ENCODE assay signal across 21 cellular contexts in genomic region chr13:42181381-42181953, GRCh38.
DNase-seq lines count a peak whose midpoint lies in the region; ATAC-seq and TF ChIP-seq lines count a peak whose summit lies in the region.
"Had no signal": no experiment of that assay in that cellular context is flagged by ENCODE, and none has a peak within 500 bp of the region (broad histone marks: within the 10 kb centered on the region; RNA-seq: fewer than 3 reads in every experiment).

No MANE protein-coding gene starts in this region.

- H3K4me3 Mint-ChIP-seq in CD4-positive, alpha-beta T cell, result peak overlapping the region; percentile 34
- no peak overlapping the region for H3K4me3 Mint-ChIP-seq in activated T-cell treated with anti-CD3 and anti-CD28 coated beads, Interleukin-2, amount 50 U/mL, for 72 hours
- H3K4me3 Mint-ChIP-seq: CD8-positive, alpha-beta T cell had no signal

- intact Hi-C loops in CD4-positive, alpha-beta T cell (cut with DNase I, micrococcal nuclease), result no loop called here
- intact Hi-C loops in head of caudate nucleus (cut with DNase I), result no loop called here

- no peaks in the 10 kb centered on the region for H3K27me3 Mint-ChIP-seq in CD4-positive, alpha-beta T cell
- no peaks in the 10 kb centered on the region for H3K27me3 Mint-ChIP-seq in activated T-cell treated with anti-CD3 and anti-CD28 coated beads, Interleukin-2, amount 50 U/mL, for 72 hours (ENCODE audit: low read depth)

- H3K27ac Mint-ChIP-seq in CD4-positive, alpha-beta T cell, result peak overlapping the region; percentile 51
- H3K27ac Mint-ChIP-seq in activated T-cell treated with anti-CD3 and anti-CD28 coated beads, Interleukin-2, amount 50 U/mL, for 72 hours, result no peak overlapping the region
- H3K27ac Mint-ChIP-seq: CD8-positive, alpha-beta T cell had no signal

- H3K36me3 Mint-ChIP-seq in CD4-positive, alpha-beta T cell (ENCODE audit: low read depth), result peaks cover 19% of the 10 kb centered on the region
- H3K36me3 Mint-ChIP-seq in activated T-cell treated with anti-CD3 and anti-CD28 coated beads, Interleukin-2, amount 50 U/mL, for 72 hours (ENCODE audit: insufficient read depth in 2 of 2), result peaks cover 0 to 5% of the 10 kb centered on the region in 2 donors

- DNase-seq in CD4-positive, alpha-beta T cell, result no peak
- DNase-seq in D341Med (ENCODE audit: low spot score), result peak; percentile 20
- DNase-seq in astrocyte of the hippocampus (ENCODE audit: low read depth, low spot score), result peak; percentile 35
- DNase-seq in hepatocyte (ENCODE audit: low spot score), result peak; percentile 12
- no peak for DNase-seq in activated T-cell treated with anti-CD3 and anti-CD28 coated beads, Interleukin-2, amount 50 U/mL, for 72 hours
- no peak for DNase-seq in head of caudate nucleus
- DNase-seq: activated CD4-positive, alpha-beta T cell treated with anti-CD3 and anti-CD28 coated beads, Interleukin-2, amount 50 U/mL, for 1 hour; caudate nucleus; CD8-positive, alpha-beta T cell; DMS79 treated with DMSO at 0.1 percent for 48 hours; erythroblast; GOT3; left lung; NCI-H748 treated with DMSO at 0.1 percent for 48 hours; psoas muscle; SIG-M5; small intestine; stimulated activated CD4-positive, alpha-beta T cell treated with anti-CD3 and anti-CD28 coated beads, Interleukin-2, amount 100 ng/mL, for 48 hours; stimulated activated naive CD8-positive, alpha-beta T cell treated with anti-CD3 and anti-CD28 coated beads, Interleukin-15, Interleukin-2, amounts not matched to agents 100 U/mL and 50 U/mL, for 24 hours; transverse colon had no signal

- H2AFZ ChIP-seq in hepatocyte, result no peak overlapping the region

- CTCF ChIA-PET in CD4-positive, alpha-beta T cell (lab: Charles Lee), result interaction anchor here (0.6 kb wide), 1 partner anchor 150 kb away, joined by 3 read pairs; no protein-coding TSS in a partner anchor

- 90% methylated on average over 2 of the region's 2 CpGs for WGBS in hepatocyte (ENCODE audit: low lambda C conversion rate, missing lambda C conversion rate)

- H3K9me3 ChIP-seq in CD4-positive, alpha-beta T cell (ENCODE audit: control insufficient read depth, low read length), result no peaks in the 10 kb centered on the region
- H3K9me3 ChIP-seq in hepatocyte (ENCODE audit: low read depth), result no peaks in the 10 kb centered on the region
- H3K9me3 ChIP-seq: left lung, psoas muscle, transverse colon had no signal

- no peak overlapping the region for H3K4me2 ChIP-seq in hepatocyte

- H3K79me2 ChIP-seq in hepatocyte, result no peaks in the 10 kb centered on the region

- no peak overlapping the region for H3K27ac ChIP-seq in CD4-positive, alpha-beta T cell (ENCODE audit: low read depth, low read length)
- no peak overlapping the region for H3K27ac ChIP-seq in hepatocyte
- H3K27ac ChIP-seq: left lung, psoas muscle, transverse colon had no signal

- no peak for ATAC-seq in CD4-positive, alpha-beta T cell (ENCODE audit: poor library complexity)
- no peak for ATAC-seq in activated T-cell treated with anti-CD3 and anti-CD28 coated beads, Interleukin-2, amount 50 U/mL, for 72 hours (replicated peaks in 1 of 2)
- no peak for ATAC-seq in GM18861 (IDR thresholded peaks at IDR 0.05; ENCODE audit: unreplicated experiment)
- ATAC-seq: CD8-positive, alpha-beta T cell; left lung; psoas muscle; stimulated activated naive CD8-positive, alpha-beta T cell treated with anti-CD3 and anti-CD28 coated beads, Interleukin-15, Interleukin-2, amounts not matched to agents 100 U/mL and 50 U/mL, for 24 hours had no signal

- H3K4me1 Mint-ChIP-seq in CD4-positive, alpha-beta T cell (ENCODE audit: low read depth), result peaks cover 19% of the 10 kb centered on the region
- no peaks in the 10 kb centered on the region for H3K4me1 Mint-ChIP-seq in activated T-cell treated with anti-CD3 and anti-CD28 coated beads, Interleukin-2, amount 50 U/mL, for 72 hours (ENCODE audit: low read depth)

- H3K4me1 ChIP-seq in hepatocyte (ENCODE audit: insufficient read depth), result no peaks in the 10 kb centered on the region
- H3K4me1 ChIP-seq: left lung, psoas muscle, transverse colon had no signal

- H3K36me3 ChIP-seq in hepatocyte (replicated peaks; ENCODE audit: insufficient read depth, low read depth), result no peaks in the 10 kb centered on the region

- TF ChIP-seq CTCF in CD4-positive, alpha-beta T cell (IDR thresholded peaks at IDR 0.05), result no peak
- TF ChIP-seq CTCF in hepatocyte (IDR thresholded peaks at IDR 0.05; ENCODE audit: poor library complexity), result no peak

- no peaks in the 10 kb centered on the region for H3K9me3 Mint-ChIP-seq in CD4-positive, alpha-beta T cell
- no peaks in the 10 kb centered on the region for H3K9me3 Mint-ChIP-seq in activated T-cell treated with anti-CD3 and anti-CD28 coated beads, Interleukin-2, amount 50 U/mL, for 72 hours
- H3K9me3 Mint-ChIP-seq: CD8-positive, alpha-beta T cell had no signal

- no peaks in the 10 kb centered on the region for H3K27me3 ChIP-seq in CD4-positive, alpha-beta T cell (ENCODE audit: control insufficient read depth, insufficient read depth, low read length)
- no peaks in the 10 kb centered on the region for H3K27me3 ChIP-seq in hepatocyte
- H3K27me3 ChIP-seq: left lung, transverse colon had no signal

- H4K20me1 ChIP-seq in hepatocyte (ENCODE audit: insufficient read depth, poor library complexity, severe bottlenecking), result no peaks in the 10 kb centered on the region

- H3K4me3 ChIP-seq in hepatocyte, result no peak overlapping the region
- H3K4me3 ChIP-seq: left lung, psoas muscle, transverse colon had no signal

- H3K9me2 ChIP-seq in hepatocyte (replicated peaks; ENCODE audit: insufficient read depth), result no peaks in the 10 kb centered on the region

- POLR2A ChIA-PET in CD4-positive, alpha-beta T cell (lab: Charles Lee), result no interaction called here

Comparison
In these comparisons a context has a peak if more than half of its experiments do, and no peak if none do; other contexts are left out.
1. DNase-seq: peak in D341Med (single experiment), astrocyte of the hippocampus (single experiment) and hepatocyte (single experiment); none in CD4-positive, alpha-beta T cell (0 of 10), activated T-cell treated with anti-CD3 and anti-CD28 coated beads, Interleukin-2, amount 50 U/mL, for 72 hours (0 of 2) and head of caudate nucleus (0 of 42).